Comparison of ENCODE assay signal across 8 cellular contexts in genomic region chr5:40754381-40755092, GRCh38. TPM values are rescaled to one million over a fixed set of nuclear protein-coding genes. Genes with fewer than 3 reads are reported as not detected.
DNase-seq lines count a peak whose midpoint lies in the region; ATAC-seq and TF ChIP-seq lines count a peak whose summit lies in the region.

No MANE protein-coding gene starts in this region.

- peaks cover 2% of the 10 kb centered on the region for H3K36me3 ChIP-seq in OCI-LY3 (replicated peaks; ENCODE audit: low read depth, low read length)
- H3K36me3 ChIP-seq in spleen = peaks cover 0 to 11% (median 0%) of the 10 kb centered on the region in 6 donors

- ATAC-seq in activated naive CD4-positive, alpha-beta T cell treated with anti-CD3 and anti-CD28 coated beads, Interleukin-2, amount 50 U/mL, for 72 hours = peak; percentile 16 to 57
- ATAC-seq in HG02642 (IDR thresholded peaks at IDR 0.05; ENCODE audit: poor library complexity, unreplicated experiment) = peak; percentile 11

- no peak overlapping the region for H3K27ac Mint-ChIP-seq in activated naive CD4-positive, alpha-beta T cell treated with anti-CD3 and anti-CD28 coated beads, Interleukin-2, amount 50 U/mL, for 72 hours

- no peaks in the 10 kb centered on the region; the same call in 1 of the 2 replicates for H4K20me1 ChIP-seq in OCI-LY3 (ENCODE audit: insufficient read depth, low read length)

- no peak for TF ChIP-seq POLR2A in spleen (IDR thresholded peaks at IDR 0.05)

- peaks cover 12% of the 10 kb centered on the region for H3K4me1 ChIP-seq in OCI-LY3 (ENCODE audit: low read length)
- peaks cover 10 to 40% (median 21%) of the 10 kb centered on the region in 6 donors for H3K4me1 ChIP-seq in spleen

- H3K9me3 ChIP-seq in OCI-LY3 (ENCODE audit: insufficient read depth, low read length) = no peaks in the 10 kb centered on the region
- no peaks in the 10 kb centered on the region for H3K9me3 ChIP-seq in spleen

- H3K9me3 Mint-ChIP-seq in activated naive CD4-positive, alpha-beta T cell treated with anti-CD3 and anti-CD28 coated beads, Interleukin-2, amount 50 U/mL, for 72 hours = no peaks in the 10 kb centered on the region

- TF ChIP-seq CTCF in OCI-LY3 (IDR thresholded peaks at IDR 0.05; ENCODE audit: low read depth, low read length) = no peak
- TF ChIP-seq CTCF in spleen (IDR thresholded peaks at IDR 0.05 in 8 of 11, conservative IDR thresholded peaks at IDR 0.05 in 3 of 11) = no peak

- peak overlapping the region; percentile 98 for H3K9ac ChIP-seq in OCI-LY3 (ENCODE audit: low read length)

- 13 to 20% (median 15%) methylated on average over 6 of the region's 6 CpGs for WGBS in spleen, 5 donors

- no peak for DNase-seq in activated naive CD4-positive, alpha-beta T cell treated with anti-CD3 and anti-CD28 coated beads, Interleukin-2, amount 50 U/mL, for 72 hours (ENCODE audit: low spot score in 2 of 2)
- DNase-seq in activated naive CD4-positive, alpha-beta T cell treated with Interleukin-2 at 50 U/mL for 16 hours = no peak
- DNase-seq in fibroblast of peridontal ligament (ENCODE audit: extremely low read depth) (peak; percentile 63), spleen (no peak), Ammon's horn (ENCODE audit: low spot score) (no peak)
- no peak for DNase-seq in stimulated activated CD4-positive, alpha-beta T cell treated with anti-CD3 and anti-CD28 coated beads, Interleukin-2, amount 100 ng/mL, for 48 hours

- peaks cover 6 to 29% of the 10 kb centered on the region in 2 donors for H3K36me3 Mint-ChIP-seq in activated naive CD4-positive, alpha-beta T cell treated with anti-CD3 and anti-CD28 coated beads, Interleukin-2, amount 50 U/mL, for 72 hours

- H3K27ac ChIP-seq in OCI-LY3 (ENCODE audit: low read length) = no peak overlapping the region
- peak overlapping the region; percentile 86 to 94 (median 90) for H3K27ac ChIP-seq in spleen

- H2AFZ ChIP-seq in OCI-LY3 (ENCODE audit: low read depth, low read length) = peak overlapping the region; percentile 55; the same call in 1 of the 2 replicates

- H3K79me2 ChIP-seq in OCI-LY3 (ENCODE audit: low read length) = peaks cover 29% of the 10 kb centered on the region

- intact Hi-C loops in spleen (cut with DNase I; ENCODE audit: low total_unique reads) = loop anchor here (10.0 kb wide), 1 partner anchor 120 kb away; no protein-coding TSS in a partner anchor

- H3K4me3 ChIP-seq in OCI-LY3 (ENCODE audit: low read length) = peak overlapping the region; percentile 100
- H3K4me3 ChIP-seq in spleen = peak overlapping the region; percentile 78 to 95 (median 86)

- peak overlapping the region; percentile 89 for H3K4me2 ChIP-seq in OCI-LY3 (ENCODE audit: low read length)

- H3K27me3 ChIP-seq in OCI-LY3 (ENCODE audit: low read depth, low read length) (no peaks in the 10 kb centered on the region), spleen (replicated peaks in 1 of 7) (no peaks in the 10 kb centered on the region)

RNA-seq across cellular contexts. Expression of gene TTC33, which starts 1.2 kb away (rescaled TPM):
- total RNA-seq in activated naive CD4-positive, alpha-beta T cell treated with anti-CD3 and anti-CD28 coated beads, Interleukin-2, amount 50 U/mL, for 72 hours = 10 to 100 TPM; 22.2 to 22.5 TPM
- total RNA-seq in spleen = 10 to 100 TPM in 6 of 7 donors, 1 to 10 TPM in 1; 9.3 to 17.9 (median 16.2) TPM
- polyA plus RNA-seq in spleen = 1 to 10 TPM; 4.3 to 6.3 (median 6.0) TPM

RNA-seq across cellular contexts. Expression of gene PRKAA1, which starts 43.6 kb away (rescaled TPM):
- 10 to 100 TPM; 48.2 to 50.0 TPM for total RNA-seq in activated naive CD4-positive, alpha-beta T cell treated with anti-CD3 and anti-CD28 coated beads, Interleukin-2, amount 50 U/mL, for 72 hours
- total RNA-seq in spleen = 100 to 1,000 TPM in 3 of 7 donors, 10 to 100 TPM in 4; 81.1 to 128 (median 98.7) TPM
- polyA plus RNA-seq in spleen = 10 to 100 TPM; 16.0 to 25.3 (median 21.4) TPM
